In genomic region chr4:59120287-59120814, GRCh38 we compare ENCODE assay signal across 17 cellular contexts.
A peak's percentile ranks its signal among the peaks of the same experiment; 100 is the strongest.
DNase-seq lines count a peak whose midpoint lies in the region; ATAC-seq, FAIRE-seq and TF ChIP-seq lines count a peak whose summit lies in the region.
"Had no signal": no experiment of that assay in that cellular context is flagged by ENCODE, and none has a peak within 500 bp of the region (broad histone marks: within the 10 kb centered on the region; RNA-seq: fewer than 3 reads in every experiment).

No MANE protein-coding gene starts in this region.

- no peaks in the 10 kb centered on the region for H3K9me2 ChIP-seq in PC-3 (replicated peaks; ENCODE audit: low read length)
- H3K9me2 ChIP-seq in OCI-LY7 (ENCODE audit: insufficient read depth, low read length), result no peaks in the 10 kb centered on the region

- CTCF ChIA-PET in PC-3 (lab: Charles Lee), result no interaction called here
- CTCF ChIA-PET in OCI-LY7 (lab: Charles Lee; ENCODE audit: unreplicated experiment), result no interaction called here

- ATAC-seq in PC-3 (no peak; the same call in 1 of the 2 replicates), GM19455 (IDR thresholded peaks at IDR 0.05; ENCODE audit: unreplicated experiment) (no peak)
- ATAC-seq: CD8-positive, alpha-beta T cell had no signal

- H3K4me2 ChIP-seq in PC-3 (ENCODE audit: low read length) (peak overlapping the region; percentile 60), neural progenitor cell (no peak overlapping the region), OCI-LY7 (ENCODE audit: low read length) (no peak overlapping the region)
- H3K4me2 ChIP-seq: BLaER1 had no signal

- H3K4me1 ChIP-seq in PC-3 (ENCODE audit: insufficient read depth, low read length) (peaks cover 15% of the 10 kb centered on the region), neural progenitor cell (no peaks in the 10 kb centered on the region), OCI-LY7 (ENCODE audit: insufficient read depth, low read length, poor library complexity, severe bottlenecking) (no peaks in the 10 kb centered on the region)
- H3K4me1 ChIP-seq: BLaER1 had no signal

- peaks cover 5% of the 10 kb centered on the region for H3K4me1 Mint-ChIP-seq in neural progenitor cell
- H3K4me1 Mint-ChIP-seq: CD14-positive monocyte had no signal

- H3K9ac ChIP-seq in PC-3 (ENCODE audit: low read length), result no peak overlapping the region
- H3K9ac ChIP-seq in neural progenitor cell, result no peak overlapping the region
- H3K9ac ChIP-seq: BLaER1 had no signal

- H3K4me3 ChIP-seq in PC-3 (ENCODE audit: low read length), result no peak overlapping the region
- no peak overlapping the region for H3K4me3 ChIP-seq in neural progenitor cell
- no peak overlapping the region for H3K4me3 ChIP-seq in OCI-LY7 (ENCODE audit: low read depth, low read length, poor library complexity, severe bottlenecking)
- H3K4me3 ChIP-seq: BLaER1 had no signal

- H2AFZ ChIP-seq in PC-3 (ENCODE audit: low read length) (peak overlapping the region; percentile 30; the same call in 1 of the 2 replicates), neural progenitor cell (replicated peaks) (peak overlapping the region; percentile 71), OCI-LY7 (ENCODE audit: low read length) (no peak overlapping the region)

- TF ChIP-seq CTCF in D721Med (IDR thresholded peaks at IDR 0.05; ENCODE audit: insufficient read depth, missing control alignments) (no peak), PC-3 (conservative IDR thresholded peaks at IDR 0.05; ENCODE audit: low read depth, low read length) (no peak), neural progenitor cell (IDR thresholded peaks at IDR 0.05) (no peak), OCI-LY7 (conservative IDR thresholded peaks at IDR 0.05; ENCODE audit: low read length) (no peak)

- H3K9me3 ChIP-seq in PC-3 (ENCODE audit: low read length), result no peaks in the 10 kb centered on the region
- no peaks in the 10 kb centered on the region for H3K9me3 ChIP-seq in neural progenitor cell (ENCODE audit: low read depth)
- no peaks in the 10 kb centered on the region for H3K9me3 ChIP-seq in OCI-LY7 (ENCODE audit: low read length)
- H3K9me3 ChIP-seq: BLaER1 had no signal

- H3K9me3 Mint-ChIP-seq in neural progenitor cell, result no peaks in the 10 kb centered on the region
- H3K9me3 Mint-ChIP-seq: H9 had no signal

- no peak overlapping the region; the same call in 1 of the 2 replicates for H3K27ac ChIP-seq in PC-3 (ENCODE audit: low read length)
- H3K27ac ChIP-seq in neural progenitor cell, result no peak overlapping the region
- no peak overlapping the region for H3K27ac ChIP-seq in OCI-LY7 (ENCODE audit: low read depth, low read length, poor library complexity, severe bottlenecking)
- H3K27ac ChIP-seq: BLaER1 had no signal

- H3K79me2 ChIP-seq in PC-3 (ENCODE audit: low read length) (no peaks in the 10 kb centered on the region), neural progenitor cell (ENCODE audit: low read depth) (no peaks in the 10 kb centered on the region), OCI-LY7 (ENCODE audit: insufficient read depth, low read depth, low read length) (no peaks in the 10 kb centered on the region)

- H3K27ac Mint-ChIP-seq in neural progenitor cell, result no peak overlapping the region
- H3K27ac Mint-ChIP-seq: CD14-positive monocyte; CD8-positive, alpha-beta T cell had no signal

- H3K36me3 ChIP-seq in PC-3 (ENCODE audit: low read depth, low read length), result no peaks in the 10 kb centered on the region
- H3K36me3 ChIP-seq in neural progenitor cell, result no peaks in the 10 kb centered on the region
- H3K36me3 ChIP-seq in OCI-LY7 (ENCODE audit: insufficient read depth, low read length), result no peaks in the 10 kb centered on the region
- H3K36me3 ChIP-seq: BLaER1 had no signal

- BruUV-seq in PC-3 (replicated peaks; lab: Mats Ljungman, UMichigan) (no TSS peak), OCI-LY7 (replicated peaks; lab: Mats Ljungman, UMichigan) (no TSS peak)

- H3K36me3 Mint-ChIP-seq in neural progenitor cell, result no peaks in the 10 kb centered on the region
- H3K36me3 Mint-ChIP-seq: CD14-positive monocyte; CD8-positive, alpha-beta T cell had no signal

- peak; percentile 44 for FAIRE-seq in D721Med (lab: Jason Lieb, UNC)
- FAIRE-seq: GM12891 had no signal

- H4K20me1 ChIP-seq in PC-3 (ENCODE audit: low read length) (no peaks in the 10 kb centered on the region), neural progenitor cell (ENCODE audit: low read depth) (no peaks in the 10 kb centered on the region), OCI-LY7 (ENCODE audit: insufficient read depth, low read length) (no peaks in the 10 kb centered on the region)
- H4K20me1 ChIP-seq: BLaER1 had no signal

- intact Hi-C loops in PC-3 (cut with micrococcal nuclease) (no loop called here), OCI-LY7 (cut with micrococcal nuclease; ENCODE audit: unreplicated experiment) (no loop called here)

- no peaks in the 10 kb centered on the region for H3K27me3 Mint-ChIP-seq in neural progenitor cell (ENCODE audit: insufficient read depth, low read depth)

- POLR2A ChIA-PET in PC-3 (lab: Charles Lee; ENCODE audit: unreplicated experiment) (no interaction called here), OCI-LY7 (lab: Charles Lee) (no interaction called here)

- H3K27me3 ChIP-seq in PC-3 (ENCODE audit: low read length), result no peaks in the 10 kb centered on the region
- no peaks in the 10 kb centered on the region for H3K27me3 ChIP-seq in neural progenitor cell
- H3K27me3 ChIP-seq: BLaER1 had no signal

- DNase-seq in D721Med (ENCODE audit: insufficient read length, low spot score) (no peak), PC-3 (no peak), neural progenitor cell (ENCODE audit: low spot score) (no peak), OCI-LY7 (ENCODE audit: low spot score) (no peak)
- DNase-seq in activated CD4-positive, alpha-beta T cell treated with anti-CD3 and anti-CD28 coated beads for 4 hours, result no peak
- DNase-seq: Calu3; CD8-positive, alpha-beta T cell; DMS 273 treated with DMSO at 0.1 percent for 48 hours; DND-41; EL; GOT3; H9; KG1 had no signal

- H3F3A ChIP-seq in PC-3 (ENCODE audit: low read length, unreplicated experiment) (no peaks in the 10 kb centered on the region), neural progenitor cell (ENCODE audit: low read depth) (no peaks in the 10 kb centered on the region)

- no peak overlapping the region for H3K4me3 Mint-ChIP-seq in neural progenitor cell
- H3K4me3 Mint-ChIP-seq: CD14-positive monocyte; CD8-positive, alpha-beta T cell; H9 had no signal
